Comparison of ENCODE assay signal across 31 cellular contexts in genomic region chr3:131803113-131803512, GRCh38.
"Had no signal": no experiment of that assay in that cellular context is flagged by ENCODE, and none has a peak within 500 bp of the region (broad histone marks: within the 10 kb centered on the region; RNA-seq: fewer than 3 reads in every experiment).

No MANE protein-coding gene starts in this region.

- H3K9me3 Mint-ChIP-seq: mesothelial cell of epicardium; naive B cell; nephron; neural progenitor cell; stimulated activated naive CD8-positive, alpha-beta T cell treated with anti-CD3 and anti-CD28 coated beads, Interleukin-15, amount 100 ng/mL, for 72 hours had no signal

- ATAC-seq: foreskin keratinocyte; gastroesophageal sphincter; heart left ventricle; left lobe of liver; mucosa of descending colon; sciatic nerve; stimulated activated naive CD8-positive, alpha-beta T cell treated with anti-CD3 and anti-CD28 coated beads, Interleukin-15, amount 100 ng/mL, for 72 hours; upper lobe of right lung had no signal

- H3K27ac ChIP-seq: esophagus muscularis mucosa, foreskin keratinocyte, gastroesophageal sphincter, hepatocyte, neural progenitor cell, parathyroid adenoma, right atrium auricular region, suprapubic skin, transverse colon, upper lobe of right lung, uterus had no signal

- H3K27me3 ChIP-seq: esophagus muscularis mucosa, foreskin keratinocyte, gastroesophageal sphincter, heart left ventricle, hepatocyte, right atrium auricular region, suprapubic skin, transverse colon, upper lobe of right lung, uterus had no signal

- H3K4me3 Mint-ChIP-seq: mesothelial cell of epicardium; naive B cell; nephron; neural progenitor cell; stimulated activated naive CD8-positive, alpha-beta T cell treated with anti-CD3 and anti-CD28 coated beads, Interleukin-15, amount 100 ng/mL, for 72 hours had no signal

- H3K36me3 Mint-ChIP-seq: mesothelial cell of epicardium, naive B cell, neural progenitor cell had no signal

- H3K4me2 ChIP-seq: hepatocyte, neural progenitor cell, smooth muscle cell had no signal

- FAIRE-seq: endothelial cell of umbilical vein, kidney had no signal

- H3K79me2 ChIP-seq: hepatocyte, parathyroid adenoma had no signal

- H3K9me3 ChIP-seq: esophagus muscularis mucosa, gastroesophageal sphincter, heart left ventricle, mucosa of descending colon, right atrium auricular region, suprapubic skin, transverse colon, upper lobe of right lung, uterus had no signal

- H3K4me1 ChIP-seq: foreskin keratinocyte, gastroesophageal sphincter, neural progenitor cell, parathyroid adenoma, suprapubic skin, transverse colon, upper lobe of right lung, uterus had no signal

- H3K36me3 ChIP-seq: esophagus muscularis mucosa, gastroesophageal sphincter, heart left ventricle, neural progenitor cell, right atrium auricular region, suprapubic skin, transverse colon, upper lobe of right lung, uterus had no signal

- H3K27ac Mint-ChIP-seq: mesothelial cell of epicardium; nephron; neural progenitor cell; progenitor cell of endocrine pancreas; stimulated activated naive CD8-positive, alpha-beta T cell treated with anti-CD3 and anti-CD28 coated beads, Interleukin-15, amount 100 ng/mL, for 72 hours had no signal

- DNase-seq: dermis blood vessel endothelial cell; effector memory CD4-positive, alpha-beta T cell; foreskin keratinocyte; heart left ventricle; kidney; mesenchymal stem cell; mucosa of descending colon; naive B cell; stimulated activated CD4-positive, alpha-beta T cell treated with anti-CD3 and anti-CD28 coated beads, Interleukin-12 subunit alpha, Interleukin-12 subunit beta, amount 100 ng/mL, for 4 hours; stimulated activated CD4-positive, alpha-beta T cell treated with anti-CD3 and anti-CD28 coated beads, Interleukin-1b, Interleukin-23, amount 100 ng/mL, for 48 hours; stimulated activated CD4-positive, alpha-beta T cell treated with anti-CD3 and anti-CD28 coated beads, Interleukin-4, amount 100 ng/mL, for 1 hour; stimulated activated CD8-positive, alpha-beta memory T cell treated with anti-CD3 and anti-CD28 coated beads, Interleukin-4, amount 100 ng/mL, for 48 hours; stimulated activated naive CD4-positive, alpha-beta T cell; stimulated activated naive CD8-positive, alpha-beta T cell treated with anti-CD3 and anti-CD28 coated beads, Interleukin-15, amount 100 ng/mL, for 72 hours; transverse colon; upper lobe of right lung; uterus had no signal

- H3K9ac ChIP-seq: neural progenitor cell, parathyroid adenoma had no signal

- H3K4me1 Mint-ChIP-seq: mesothelial cell of epicardium; naive B cell; nephron; stimulated activated naive CD8-positive, alpha-beta T cell treated with anti-CD3 and anti-CD28 coated beads, Interleukin-15, amount 100 ng/mL, for 72 hours had no signal

- H3K4me3 ChIP-seq: esophagus muscularis mucosa, gastroesophageal sphincter, hepatocyte, mucosa of descending colon, neural progenitor cell, right atrium auricular region, smooth muscle cell, suprapubic skin, transverse colon, upper lobe of right lung, uterus had no signal

- H2AFZ ChIP-seq: hepatocyte, neural progenitor cell, parathyroid adenoma had no signal
